ENCODE assay signal across 8 cellular contexts in the genomic region with DNA sequence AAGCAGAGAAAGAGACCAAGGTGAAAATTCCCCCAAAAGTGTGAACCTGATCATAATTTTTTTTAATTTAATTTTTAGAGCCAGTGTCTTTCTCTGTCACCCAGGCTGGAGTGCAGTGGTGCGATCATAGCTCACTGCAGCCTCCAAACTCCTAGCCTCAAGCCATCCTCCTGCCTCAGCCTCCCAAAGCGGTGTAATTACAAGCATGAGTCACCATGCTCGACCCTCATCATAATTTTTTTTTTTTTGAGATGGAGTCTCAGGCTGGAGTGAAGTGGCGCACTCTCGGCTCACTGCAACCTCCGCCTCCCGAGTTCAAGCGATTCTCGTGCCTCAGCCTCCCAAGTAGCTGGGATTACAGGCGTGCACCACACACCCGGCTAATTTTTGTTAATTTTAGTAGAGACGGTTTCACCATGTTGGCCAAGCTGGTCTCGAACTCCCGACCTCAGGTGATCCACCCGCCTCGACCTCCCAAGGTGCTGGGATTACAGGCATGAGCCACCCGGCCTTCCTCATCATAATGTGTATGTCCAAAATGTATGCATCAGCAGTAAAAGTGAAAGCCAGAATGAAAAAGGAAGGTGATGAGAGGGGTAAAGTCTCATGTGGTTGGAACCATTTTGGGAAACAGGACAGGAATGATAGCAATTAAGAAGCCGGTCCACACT. TPM values are rescaled to one million over a fixed set of nuclear protein-coding genes. Genes with fewer than 3 reads are reported as not detected.
A peak's percentile ranks its signal among the peaks of the same experiment; 100 is the strongest.
DNase-seq lines count a peak whose midpoint lies in the region; FAIRE-seq and TF ChIP-seq lines count a peak whose summit lies in the region.
"Not testable (repeated sequence)": the region's sequence is repeated elsewhere in the genome, so short reads cannot be mapped to it uniquely, and the experiment has no call there.

No MANE protein-coding gene starts in this region.

- not testable (repeated sequence) for TF ChIP-seq POLR2A in endothelial cell of umbilical vein (IDR thresholded peaks at IDR 0.05; ENCODE audit: low read depth, low read length); suprapubic skin (IDR thresholded peaks at IDR 0.05)

- H3K9me1 ChIP-seq in endothelial cell of umbilical vein (replicated peaks; ENCODE audit: control insufficient read depth, extremely low read depth, insufficient read depth, low read length) = not testable (repeated sequence)

- H3K4me1 ChIP-seq in BLaER1 treated with 17β-estradiol and CSF1 and Interleukin-3, amounts not matched to agents 10 nM and 100 nM = peaks cover 16 to 32% (median 25%) of the 10 kb centered on the region in 10 experiments; a peak in 19 of 20 replicates
- H3K4me1 ChIP-seq in HUES6 (ENCODE audit: control insufficient read depth, insufficient read depth, low read length) = not testable (repeated sequence)
- H3K4me1 ChIP-seq in endothelial cell of umbilical vein (ENCODE audit: control insufficient read depth, extremely low read depth, insufficient read depth, low read length) (peaks cover 13% of the 10 kb centered on the region), osteoblast (ENCODE audit: insufficient read depth, low read length) (peaks cover 11% of the 10 kb centered on the region), suprapubic skin (peaks cover 31% of the 10 kb centered on the region)

- not testable (repeated sequence) for FAIRE-seq in endothelial cell of umbilical vein (lab: Jason Lieb, UNC)

- intact Hi-C loops in endothelial cell of umbilical vein (cut with micrococcal nuclease) = loop anchor here (1.0 kb wide), 3 partner anchors 26 to 101 kb away; partner anchors contain the start of genes CHRNA5, HYKK and IREB2

- H3K4me2 ChIP-seq in BLaER1 treated with 17β-estradiol and CSF1 and Interleukin-3, amounts not matched to agents 10 nM and 100 nM = peak overlapping the region; percentile 75 to 96 (median 93)
- H3K4me2 ChIP-seq in endothelial cell of umbilical vein (ENCODE audit: insufficient read depth, low read length) (peak overlapping the region; percentile 71), osteoblast (ENCODE audit: insufficient read depth, low read length) (peak overlapping the region; percentile 96)

- POLR2A ChIA-PET in endothelial cell of umbilical vein (lab: Charles Lee) = interaction anchor here (1.4 to 1.5 kb wide), 3 partner anchors 25 to 102 kb away, joined by 3 to 7 read pairs (median 4); partner anchors contain the start of genes CHRNA5 and IREB2

- peaks cover 27 to 31% (median 28%) of the 10 kb centered on the region in 11 experiments for H3K36me3 ChIP-seq in BLaER1 treated with 17β-estradiol and CSF1 and Interleukin-3, amounts not matched to agents 10 nM and 100 nM
- H3K36me3 ChIP-seq in HUES6 (ENCODE audit: control insufficient read depth, insufficient read depth, low read length) (peaks cover 29% of the 10 kb centered on the region), osteoblast (ENCODE audit: insufficient read depth, low read length) (peaks cover 21% of the 10 kb centered on the region), suprapubic skin (peaks cover 19% of the 10 kb centered on the region)
- H3K36me3 ChIP-seq in endothelial cell of umbilical vein (ENCODE audit: control insufficient read depth in 2 of 2, extremely low read depth in 1 of 2, insufficient read depth in 2 of 2, low read length in 2 of 2) = not testable (repeated sequence)

- H3K79me2 ChIP-seq in endothelial cell of umbilical vein (ENCODE audit: control insufficient read depth, insufficient read depth, low read length) (peaks cover 25% of the 10 kb centered on the region), osteoblast (ENCODE audit: insufficient read depth, low read length) (peaks cover 36% of the 10 kb centered on the region)

- dilution Hi-C loops in endothelial cell of umbilical vein (cut with MboI; ENCODE audit: extremely low pct_ligation_motif_present, low sequenced_read_pairs) = not testable (repeated sequence)

- CTCF ChIA-PET in endothelial cell of umbilical vein (lab: Charles Lee) = interaction anchor here (1.2 to 2.2 kb wide), 2 partner anchors 26 to 431 kb away, joined by 3 to 27 read pairs; partner anchors contain the start of gene CHRNA5

- not testable (repeated sequence) for DNase-seq in endothelial cell of umbilical vein (ENCODE audit: low read depth, low spot score); suprapubic skin (ENCODE audit: low spot score in 2 of 2)
- DNase-seq in osteoblast (ENCODE audit: insufficient read length, low spot score, missing footprints) = peak; percentile 25

- TF ChIP-seq CTCF in VCaP (conservative IDR thresholded peaks at IDR 0.05); endothelial cell of umbilical vein (IDR thresholded peaks at IDR 0.05; ENCODE audit: extremely low read depth in 1 of 2, insufficient read depth in 1 of 2, low read depth in 1 of 2, low read length in 2 of 2); osteoblast (IDR thresholded peaks at IDR 0.05; ENCODE audit: extremely low read depth, low read depth, low read length); suprapubic skin (IDR thresholded peaks at IDR 0.05): not testable (repeated sequence)

- not testable (repeated sequence) for H3K9me3 ChIP-seq in BLaER1 treated with 17β-estradiol and CSF1 and Interleukin-3, amounts not matched to agents 10 nM and 100 nM (replicated peaks in 1 of 11); HUES6 (ENCODE audit: control insufficient read depth, insufficient read depth, low read depth, low read length); endothelial cell of umbilical vein (replicated peaks; ENCODE audit: control insufficient read depth, insufficient read depth, low read length); osteoblast (ENCODE audit: low read depth, low read length); suprapubic skin

- H3K27ac ChIP-seq in BLaER1 treated with 17β-estradiol and CSF1 and Interleukin-3, amounts not matched to agents 10 nM and 100 nM = peak overlapping the region; percentile 89 to 98 (median 94)
- H3K27ac ChIP-seq in HUES6 (ENCODE audit: low read depth, low read length) = peak overlapping the region; percentile 87; the same call in 1 of the 2 replicates
- peak overlapping the region; percentile 94 for H3K27ac ChIP-seq in VCaP
- H3K27ac ChIP-seq in adipose tissue (ENCODE audit: low read depth, low read length) = peak overlapping the region; percentile 51
- peak overlapping the region; percentile 92 for H3K27ac ChIP-seq in endothelial cell of umbilical vein (ENCODE audit: insufficient read depth, low read depth, low read length)
- H3K27ac ChIP-seq in layer of hippocampus (ENCODE audit: low read depth, low read length) = peak overlapping the region; percentile 94
- H3K27ac ChIP-seq in osteoblast (ENCODE audit: low read depth, low read length) = peak overlapping the region; percentile 95
- H3K27ac ChIP-seq in suprapubic skin = peak overlapping the region; percentile 96

- peak overlapping the region; percentile 91 to 97 (median 94) for H3K9ac ChIP-seq in BLaER1 treated with 17β-estradiol and CSF1 and Interleukin-3, amounts not matched to agents 10 nM and 100 nM
- H3K9ac ChIP-seq in HUES6 (ENCODE audit: low read length) (peak overlapping the region; percentile 96), endothelial cell of umbilical vein (replicated peaks; ENCODE audit: extremely low read depth, insufficient read depth, low read length) (peak overlapping the region; percentile 98)

- H4K20me1 ChIP-seq in BLaER1 treated with 17β-estradiol and CSF1 and Interleukin-3, amounts not matched to agents 10 nM and 100 nM = peaks cover 5 to 34% (median 30%) of the 10 kb centered on the region in 11 experiments; a peak in 17 of 22 replicates
- not testable (repeated sequence) for H4K20me1 ChIP-seq in endothelial cell of umbilical vein (replicated peaks; ENCODE audit: control insufficient read depth, extremely low read depth, insufficient read depth, low read length); osteoblast (ENCODE audit: insufficient read depth, low read length)

- peak overlapping the region; percentile 74 to 90 (median 83) for H3K4me3 ChIP-seq in BLaER1 treated with 17β-estradiol and CSF1 and Interleukin-3, amounts not matched to agents 10 nM and 100 nM
- peak overlapping the region; percentile 91 for H3K4me3 ChIP-seq in HUES6 (ENCODE audit: low read depth, low read length)
- H3K4me3 ChIP-seq in endothelial cell of umbilical vein (replicated peaks in 1 of 3; ENCODE audit: insufficient read depth in 1 of 3, low read depth in 1 of 3, low read length in 3 of 3) = peak overlapping the region; percentile 67 to 96 (median 88)
- peak overlapping the region; percentile 98 for H3K4me3 ChIP-seq in osteoblast (ENCODE audit: insufficient read depth, low read length)
- peak overlapping the region; percentile 93 for H3K4me3 ChIP-seq in suprapubic skin

- BruUV-seq in endothelial cell of umbilical vein (replicated peaks; lab: Mats Ljungman, UMichigan) = TSS peak; percentile 87

- not testable (repeated sequence) for TF ChIP-seq EP300 in suprapubic skin (IDR thresholded peaks at IDR 0.05)

- H3K27me3 ChIP-seq in BLaER1 treated with 17β-estradiol and CSF1 and Interleukin-3, amounts not matched to agents 10 nM and 100 nM; HUES6 (ENCODE audit: control insufficient read depth, insufficient read depth, low read length); endothelial cell of umbilical vein (ENCODE audit: control insufficient read depth in 2 of 2, insufficient read depth in 2 of 2, low read length in 2 of 2); layer of hippocampus (ENCODE audit: control insufficient read depth, insufficient read depth, low read length); osteoblast (ENCODE audit: insufficient read depth, low read length); suprapubic skin: not testable (repeated sequence)

- peak overlapping the region; percentile 92 for H2AFZ ChIP-seq in endothelial cell of umbilical vein (ENCODE audit: low read depth, low read length)
- peak overlapping the region; percentile 100 for H2AFZ ChIP-seq in osteoblast (ENCODE audit: low read length)

- WGBS in adipose tissue, 3 donors = 73 to 78% (median 73%) methylated on average over 18 of the region's 18 CpGs
- WGBS in suprapubic skin = 74% methylated on average over 18 of the region's 18 CpGs

RNA-seq across cellular contexts. Expression of gene PSMA4, which starts 0.6 kb away (rescaled TPM):
- polyA plus RNA-seq in adipose tissue (100 to 1,000 TPM in 2 of 3 donors, 10 to 100 TPM in 1; 60.9 to 243 (median 159) TPM), endothelial cell of umbilical vein (238 and 279 TPM in 2 replicates)
- total RNA-seq in endothelial cell of umbilical vein (250 and 260 TPM in 2 replicates), osteoblast (209 and 214 TPM in 2 replicates), suprapubic skin (100 to 1,000 TPM; 102 to 113 (median 106) TPM)
- polyA plus RNA-seq in endothelial cell of umbilical vein (2011; cell fraction: cytosol; rRNA removed) = 320 and 357 TPM in 2 replicates
- polyA plus RNA-seq in endothelial cell of umbilical vein (2011; cell fraction: nucleus; rRNA removed) = 161 and 222 TPM in 2 replicates
- polyA plus RNA-seq in endothelial cell of umbilical vein (2012) = 268 and 475 TPM in 2 replicates
- polyA minus RNA-seq in endothelial cell of umbilical vein = 104 and 122 TPM in 2 replicates
- 121 TPM for polyA minus RNA-seq in endothelial cell of umbilical vein (2011; cell fraction: cytosol; rRNA and poly(A)+ RNA removed)
- polyA minus RNA-seq in endothelial cell of umbilical vein (2011; cell fraction: nucleus; rRNA and poly(A)+ RNA removed) = 34.0 and 56.6 TPM in 2 replicates

RNA-seq across cellular contexts. Expression of gene CHRNA5, which starts 25.7 kb away (rescaled TPM):
- 1 to 10 TPM; 1.1 to 1.3 (median 1.1) TPM for polyA plus RNA-seq in adipose tissue
- total RNA-seq in endothelial cell of umbilical vein = 12.7 and 15.6 TPM in 2 replicates
- 5.1 and 6.4 TPM in 2 replicates for polyA plus RNA-seq in endothelial cell of umbilical vein
- polyA plus RNA-seq in endothelial cell of umbilical vein (2011; cell fraction: cytosol; rRNA removed) = 9.2 and 9.8 TPM in 2 replicates
- polyA plus RNA-seq in endothelial cell of umbilical vein (2011; cell fraction: nucleus; rRNA removed) = 3.5 and 7.6 TPM in 2 replicates
- polyA plus RNA-seq in endothelial cell of umbilical vein (2012) = 7.4 and 16.2 TPM in 2 replicates
- polyA minus RNA-seq in endothelial cell of umbilical vein = 4.8 and 6.0 TPM in 2 replicates
- 9.7 TPM for polyA minus RNA-seq in endothelial cell of umbilical vein (2011; cell fraction: cytosol; rRNA and poly(A)+ RNA removed)
- polyA minus RNA-seq in endothelial cell of umbilical vein (2011; cell fraction: nucleus; rRNA and poly(A)+ RNA removed) = 2.4 and 3.2 TPM in 2 replicates
- total RNA-seq in osteoblast = 0.29 and 0.36 TPM in 2 replicates
- total RNA-seq in suprapubic skin = 1 to 10 TPM in 3 of 4 donors, under 1 TPM in 1; 0.72 to 2.8 (median 1.4) TPM

RNA-seq across cellular contexts. Expression of gene HYKK, which starts 32.2 kb away (rescaled TPM):
- polyA plus RNA-seq in adipose tissue = 1 to 10 TPM; 2.2 to 3.9 (median 3.4) TPM
- 2.1 and 2.7 TPM in 2 replicates for total RNA-seq in endothelial cell of umbilical vein
- 1.0 and 1.3 TPM in 2 replicates for polyA plus RNA-seq in endothelial cell of umbilical vein
- polyA plus RNA-seq in endothelial cell of umbilical vein (2011; cell fraction: cytosol; rRNA removed) = 1.8 and 2.1 TPM in 2 replicates
- 1.2 and 1.3 TPM in 2 replicates for polyA plus RNA-seq in endothelial cell of umbilical vein (2011; cell fraction: nucleus; rRNA removed)
- polyA plus RNA-seq in endothelial cell of umbilical vein (2012) = 1.5 and 2.2 TPM in 2 replicates
- polyA minus RNA-seq in endothelial cell of umbilical vein = 0.87 and 1.6 TPM in 2 replicates
- 5.4 TPM for polyA minus RNA-seq in endothelial cell of umbilical vein (2011; cell fraction: cytosol; rRNA and poly(A)+ RNA removed)
- polyA minus RNA-seq in endothelial cell of umbilical vein (2011; cell fraction: nucleus; rRNA and poly(A)+ RNA removed) = 0.53 and 1.0 TPM in 2 replicates
- 4.1 and 5.1 TPM in 2 replicates for total RNA-seq in osteoblast
- 1 to 10 TPM; 2.6 to 9.6 (median 6.1) TPM for total RNA-seq in suprapubic skin
